ENCODE assay signal across 2 cellular contexts in genomic region chr16:53837421-53837820, GRCh38.
TF ChIP-seq lines count a peak whose summit lies in the region.

No MANE protein-coding gene starts in this region.

TF ChIP-seq in IMR-90, 13 proteins besides CTCF, POLR2A, EP300 and RAD21:
- TF ChIP-seq FOS (IDR thresholded peaks at IDR 0.05; ENCODE audit: low read depth, low read length) (no peak), MAFK (IDR thresholded peaks at IDR 0.05; ENCODE audit: low read depth, low read length) (peak; percentile 85), ELK1 (IDR thresholded peaks at IDR 0.05; ENCODE audit: borderline replicate concordance, low read depth, low read length) (no peak), RCOR1 (IDR thresholded peaks at IDR 0.05; ENCODE audit: insufficient replicate concordance, low read length) (no peak), RFX5 (IDR thresholded peaks at IDR 0.05; ENCODE audit: low read depth, low read length) (no peak), CHD1 (IDR thresholded peaks at IDR 0.05; ENCODE audit: low read depth, low read length) (no peak)

TF ChIP-seq in endothelial cell of umbilical vein, 7 proteins besides CTCF, POLR2A, EP300 and RAD21:
- no peak for TF ChIP-seq MAX (IDR thresholded peaks at IDR 0.05; ENCODE audit: insufficient read depth, insufficient read length)
- TF ChIP-seq JUN (IDR thresholded peaks at IDR 0.05; ENCODE audit: borderline replicate concordance, insufficient read depth, insufficient read length, low read depth), result no peak
- TF ChIP-seq POLR2AphosphoS5 (IDR thresholded peaks at IDR 0.05; ENCODE audit: insufficient read depth, low read depth, low read length), result no peak
- no peak for TF ChIP-seq EZH2 (IDR thresholded peaks at IDR 0.05; ENCODE audit: borderline replicate concordance, low read depth, low read length, severe bottlenecking)
- no peak for TF ChIP-seq GATA2 (IDR thresholded peaks at IDR 0.05; ENCODE audit: insufficient read depth, insufficient read length, low read depth, low read length)
- no peak for TF ChIP-seq MYC (IDR thresholded peaks at IDR 0.05; ENCODE audit: low read depth, low read length)
- no peak for TF ChIP-seq FOS (IDR thresholded peaks at IDR 0.05; ENCODE audit: borderline replicate concordance, insufficient read depth, low read length)
TF ChIP-seq in endothelial cell of umbilical vein: peak in this region for 0.
